Comparison of ENCODE assay signal across 1 cellular context in the genomic region with DNA sequence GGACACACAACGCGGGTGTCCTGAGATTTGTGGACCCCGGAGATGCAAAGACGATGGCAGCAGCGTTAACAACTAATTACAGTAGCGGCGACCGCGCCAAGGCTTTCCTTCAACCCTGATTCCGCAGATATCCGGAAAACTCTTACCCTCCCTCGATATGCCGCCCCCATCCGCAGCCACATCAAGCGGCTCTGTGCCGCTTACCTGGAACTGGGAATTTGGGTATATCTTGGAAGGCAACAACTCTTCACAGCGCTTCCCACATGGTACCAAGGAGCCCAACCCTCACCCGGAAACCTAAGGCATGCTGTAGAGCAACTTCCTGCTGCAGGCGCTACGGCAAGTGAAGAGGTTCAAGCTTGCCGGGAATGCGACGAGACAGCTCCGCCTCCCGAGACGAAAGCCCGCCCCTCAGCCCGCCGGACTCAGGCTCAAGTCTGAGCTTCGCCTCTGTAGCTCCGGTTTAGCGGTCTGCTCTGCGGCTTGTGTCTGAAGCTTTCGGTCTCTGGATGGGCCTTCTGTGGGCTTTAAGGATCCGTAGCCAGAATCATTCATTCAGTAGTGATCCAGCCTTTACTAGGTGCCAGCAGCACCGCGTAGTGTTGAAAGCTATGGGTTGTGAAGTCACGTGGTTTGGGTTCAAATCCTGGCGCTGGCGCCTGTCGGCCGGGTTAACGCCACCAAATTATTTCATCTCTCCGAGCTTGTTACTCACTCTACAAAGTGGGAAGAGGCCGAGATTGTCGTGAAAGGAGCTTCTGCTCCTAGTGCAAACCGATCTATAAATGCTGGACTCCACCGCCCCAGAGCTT.
A peak's percentile ranks its signal among the peaks of the same experiment; 100 is the strongest.
TF ChIP-seq lines count a peak whose summit lies in the region.

A gene with protein sequence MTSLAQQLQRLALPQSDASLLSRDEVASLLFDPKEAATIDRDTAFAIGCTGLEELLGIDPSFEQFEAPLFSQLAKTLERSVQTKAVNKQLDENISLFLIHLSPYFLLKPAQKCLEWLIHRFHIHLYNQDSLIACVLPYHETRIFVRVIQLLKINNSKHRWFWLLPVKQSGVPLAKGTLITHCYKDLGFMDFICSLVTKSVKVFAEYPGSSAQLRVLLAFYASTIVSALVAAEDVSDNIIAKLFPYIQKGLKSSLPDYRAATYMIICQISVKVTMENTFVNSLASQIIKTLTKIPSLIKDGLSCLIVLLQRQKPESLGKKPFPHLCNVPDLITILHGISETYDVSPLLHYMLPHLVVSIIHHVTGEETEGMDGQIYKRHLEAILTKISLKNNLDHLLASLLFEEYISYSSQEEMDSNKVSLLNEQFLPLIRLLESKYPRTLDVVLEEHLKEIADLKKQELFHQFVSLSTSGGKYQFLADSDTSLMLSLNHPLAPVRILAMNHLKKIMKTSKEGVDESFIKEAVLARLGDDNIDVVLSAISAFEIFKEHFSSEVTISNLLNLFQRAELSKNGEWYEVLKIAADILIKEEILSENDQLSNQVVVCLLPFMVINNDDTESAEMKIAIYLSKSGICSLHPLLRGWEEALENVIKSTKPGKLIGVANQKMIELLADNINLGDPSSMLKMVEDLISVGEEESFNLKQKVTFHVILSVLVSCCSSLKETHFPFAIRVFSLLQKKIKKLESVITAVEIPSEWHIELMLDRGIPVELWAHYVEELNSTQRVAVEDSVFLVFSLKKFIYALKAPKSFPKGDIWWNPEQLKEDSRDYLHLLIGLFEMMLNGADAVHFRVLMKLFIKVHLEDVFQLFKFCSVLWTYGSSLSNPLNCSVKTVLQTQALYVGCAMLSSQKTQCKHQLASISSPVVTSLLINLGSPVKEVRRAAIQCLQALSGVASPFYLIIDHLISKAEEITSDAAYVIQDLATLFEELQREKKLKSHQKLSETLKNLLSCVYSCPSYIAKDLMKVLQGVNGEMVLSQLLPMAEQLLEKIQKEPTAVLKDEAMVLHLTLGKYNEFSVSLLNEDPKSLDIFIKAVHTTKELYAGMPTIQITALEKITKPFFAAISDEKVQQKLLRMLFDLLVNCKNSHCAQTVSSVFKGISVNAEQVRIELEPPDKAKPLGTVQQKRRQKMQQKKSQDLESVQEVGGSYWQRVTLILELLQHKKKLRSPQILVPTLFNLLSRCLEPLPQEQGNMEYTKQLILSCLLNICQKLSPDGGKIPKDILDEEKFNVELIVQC (N-terminal part only) (minus strand): TSS at position 299 of the 812 bp plus-strand sequence. CDS start 421 bp downstream, outside the sequence.

TF ChIP-seq in liver, 16 proteins besides CTCF, POLR2A, EP300 and RAD21 (continued from another document):
- TF ChIP-seq, protein P1, sequence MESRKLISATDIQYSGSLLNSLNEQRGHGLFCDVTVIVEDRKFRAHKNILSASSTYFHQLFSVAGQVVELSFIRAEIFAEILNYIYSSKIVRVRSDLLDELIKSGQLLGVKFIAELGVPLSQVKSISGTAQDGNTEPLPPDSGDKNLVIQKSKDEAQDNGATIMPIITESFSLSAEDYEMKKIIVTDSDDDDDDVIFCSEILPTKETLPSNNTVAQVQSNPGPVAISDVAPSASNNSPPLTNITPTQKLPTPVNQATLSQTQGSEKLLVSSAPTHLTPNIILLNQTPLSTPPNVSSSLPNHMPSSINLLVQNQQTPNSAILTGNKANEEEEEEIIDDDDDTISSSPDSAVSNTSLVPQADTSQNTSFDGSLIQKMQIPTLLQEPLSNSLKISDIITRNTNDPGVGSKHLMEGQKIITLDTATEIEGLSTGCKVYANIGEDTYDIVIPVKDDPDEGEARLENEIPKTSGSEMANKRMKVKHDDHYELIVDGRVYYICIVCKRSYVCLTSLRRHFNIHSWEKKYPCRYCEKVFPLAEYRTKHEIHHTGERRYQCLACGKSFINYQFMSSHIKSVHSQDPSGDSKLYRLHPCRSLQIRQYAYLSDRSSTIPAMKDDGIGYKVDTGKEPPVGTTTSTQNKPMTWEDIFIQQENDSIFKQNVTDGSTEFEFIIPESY (IDR thresholded peaks at IDR 0.05), result peak; percentile 97
- TF ChIP-seq FOXA1 (IDR thresholded peaks at IDR 0.05) (no peak), HNF4G (IDR thresholded peaks at IDR 0.05) (no peak), HNF4A (conservative IDR thresholded peaks at IDR 0.05) (peak; percentile 46 to 57), FOXA2 (IDR thresholded peaks at IDR 0.05) (no peak), JUND (IDR thresholded peaks at IDR 0.05) (peak in 1 of 2 donors; percentile 34), YY1 (IDR thresholded peaks at IDR 0.05) (peak; percentile 83)
- TF ChIP-seq, protein P2, sequence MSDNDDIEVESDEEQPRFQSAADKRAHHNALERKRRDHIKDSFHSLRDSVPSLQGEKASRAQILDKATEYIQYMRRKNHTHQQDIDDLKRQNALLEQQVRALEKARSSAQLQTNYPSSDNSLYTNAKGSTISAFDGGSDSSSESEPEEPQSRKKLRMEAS (IDR thresholded peaks at IDR 0.05), result peak; percentile 100
